23 cellular contexts compared by ENCODE assay signal in the genomic region with DNA sequence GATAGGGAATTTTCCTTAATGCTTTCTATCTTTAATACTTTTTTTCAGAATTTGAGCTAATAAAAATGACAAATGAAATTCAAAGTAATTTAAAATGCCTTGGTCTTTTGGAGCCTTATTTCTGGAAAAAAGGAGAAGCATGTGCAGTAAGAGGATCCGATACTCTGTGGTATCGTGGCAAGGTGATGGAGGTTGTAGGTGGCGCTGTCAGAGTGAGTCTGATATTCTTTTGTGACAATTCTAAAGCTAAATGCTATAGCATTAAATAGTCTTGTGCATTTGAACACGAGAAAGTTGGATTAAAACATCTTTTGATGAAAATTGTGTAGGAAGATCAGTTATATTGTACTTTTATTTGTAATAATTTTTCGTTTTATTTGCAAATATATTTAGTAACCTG.
"Had no signal": no experiment of that assay in that cellular context is flagged by ENCODE, and none has a peak within 500 bp of the region (broad histone marks: within the 10 kb centered on the region; RNA-seq: fewer than 3 reads in every experiment).

No MANE protein-coding gene starts in this region.

- DNase-seq: activated CD4-positive, alpha-beta T cell treated with anti-CD3 and anti-CD28 coated beads, Interleukin-2, amount 10 ng/mL, durations not matched to agents 7 days and 5 days; activated CD4-positive, CD25-positive, alpha-beta regulatory T cell treated with anti-CD3 and anti-CD28 coated beads, Interleukin-2, amount 50 U/mL, for 72 hours; activated CD8-positive, alpha-beta memory T cell treated with anti-CD3 and anti-CD28 coated beads, Interleukin-2, amount 10 ng/mL, durations not matched to agents 7 days and 5 days; activated CD8-positive, alpha-beta T cell treated with anti-CD3 and anti-CD28 coated beads for 36 hours; activated gamma-delta T cell treated with Interleukin-2 at 50 U/mL for 16 hours; activated T-cell treated with anti-CD3 and anti-CD28 coated beads for 4 hours; anterior cingulate cortex; body of pancreas; erythroblast; foreskin melanocyte; immature natural killer cell; left lung; naive thymus-derived CD8-positive, alpha-beta T cell; small intestine; stimulated activated CD4-positive, alpha-beta T cell treated with anti-CD3 and anti-CD28 coated beads, Interleukin-15, amount 100 ng/mL, for 24 hours; stomach had no signal

- H3K27me3 ChIP-seq: body of pancreas, cardiac muscle cell, left lung, neural progenitor cell, tibial nerve had no signal

- H3K4me3 ChIP-seq: body of pancreas, cardiac muscle cell, left lung, neural progenitor cell, stomach, suprapubic skin, tibial nerve had no signal

- H3K27ac ChIP-seq: body of pancreas, cardiac muscle cell, left lung, neural progenitor cell, stomach, suprapubic skin, tibial nerve, VCaP had no signal

- H3K9me3 ChIP-seq: body of pancreas, left lung, stomach, suprapubic skin, tibial nerve had no signal

- ATAC-seq: activated CD8-positive, alpha-beta memory T cell treated with anti-CD3 and anti-CD28 coated beads, Interleukin-2, amount 10 ng/mL, durations not matched to agents 7 days and 5 days; activated CD8-positive, alpha-beta T cell treated with anti-CD3 and anti-CD28 coated beads for 36 hours; body of pancreas; left lung; naive thymus-derived CD8-positive, alpha-beta T cell; sciatic nerve; stimulated activated memory B cell treated with anti-CD40 and anti-IgM and Interleukin-4, amounts not matched to agents 10 μg/mL and 1 μg/mL and 100 μg/mL, for 72 hours had no signal

- H3K36me3 ChIP-seq: cardiac muscle cell, left lung, neural progenitor cell, stomach, suprapubic skin, tibial nerve had no signal
